Comparison of ENCODE assay signal across 9 cellular contexts in the genomic region with DNA sequence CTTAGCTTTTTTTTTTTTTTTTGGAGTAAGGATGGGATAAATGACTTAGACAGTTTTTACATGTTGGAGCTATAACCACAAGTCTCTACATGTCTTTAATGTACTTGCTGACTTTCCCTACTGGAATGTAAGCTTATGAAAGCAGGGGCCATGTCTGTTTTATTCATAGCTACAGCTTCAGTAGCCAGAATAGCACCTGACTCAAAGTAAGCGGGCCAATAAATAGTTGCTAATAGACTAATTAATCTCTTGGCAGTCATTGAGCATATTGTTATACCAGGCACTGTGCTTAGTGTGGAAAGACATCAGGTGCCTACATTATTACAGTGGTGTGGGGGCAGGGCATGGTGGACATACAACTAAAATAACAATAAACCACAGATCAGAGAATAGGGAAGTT.
A peak's percentile ranks its signal among the peaks of the same experiment; 100 is the strongest.
DNase-seq lines count a peak whose midpoint lies in the region; ATAC-seq and TF ChIP-seq lines count a peak whose summit lies in the region.
"Had no signal": no experiment of that assay in that cellular context is flagged by ENCODE, and none has a peak within 500 bp of the region (broad histone marks: within the 10 kb centered on the region; RNA-seq: fewer than 3 reads in every experiment).

No MANE protein-coding gene starts in this region.

- no peak overlapping the region for H3K4me3 Mint-ChIP-seq in immature natural killer cell

- no peaks in the 10 kb centered on the region for H3K36me3 ChIP-seq in colonic mucosa
- no peaks in the 10 kb centered on the region for H3K36me3 ChIP-seq in kidney epithelial cell (ENCODE audit: control insufficient read depth, insufficient read depth, low read length)
- H3K36me3 ChIP-seq in subcutaneous abdominal adipose tissue (ENCODE audit: control insufficient read depth in 5 of 5, insufficient read depth in 5 of 5, low read length in 5 of 5): no peaks in the 10 kb centered on the region
- H3K36me3 ChIP-seq: pancreas had no signal

- H3K27ac ChIP-seq in colonic mucosa (peak overlapping the region; percentile 49), subcutaneous abdominal adipose tissue (ENCODE audit: low read depth, low read length) (peak overlapping the region; percentile 17)

- no peak overlapping the region for H3K9ac ChIP-seq in colonic mucosa (ENCODE audit: low read depth in 2 of 2, low read length in 2 of 2)
- H3K9ac ChIP-seq in subcutaneous abdominal adipose tissue (ENCODE audit: low read length in 5 of 5): no peak overlapping the region

- no peaks in the 10 kb centered on the region for H3K4me1 ChIP-seq in colonic mucosa
- peaks cover 2 to 16% (median 9%) of the 10 kb centered on the region in 5 donors for H3K4me1 ChIP-seq in subcutaneous abdominal adipose tissue (ENCODE audit: control insufficient read depth in 5 of 5, insufficient read depth in 5 of 5, low read length in 5 of 5)

- H3K4me3 ChIP-seq in colonic mucosa (no peak overlapping the region), kidney epithelial cell (ENCODE audit: low read depth, low read length) (no peak overlapping the region), subcutaneous abdominal adipose tissue (ENCODE audit: low read depth in 1 of 5, low read length in 5 of 5) (no peak overlapping the region)
- H3K4me3 ChIP-seq: pancreas had no signal

- H3K36me3 Mint-ChIP-seq in immature natural killer cell: peaks cover 0 to 7% (median 3%) of the 10 kb centered on the region in 3 donors

- intact Hi-C loops in colonic mucosa (cut with DNase I): no loop called here

- H3K4me1 Mint-ChIP-seq in immature natural killer cell: peaks cover 0 to 16% of the 10 kb centered on the region in 2 donors

- peaks cover 0 to 3% (median 1%) of the 10 kb centered on the region in 3 donors for H3K27me3 Mint-ChIP-seq in immature natural killer cell (ENCODE audit: low read depth in 3 of 3)

- no peak overlapping the region for H3K27ac Mint-ChIP-seq in immature natural killer cell

- DNase-seq in LHCN-M2 (ENCODE audit: low read depth) (peak; percentile 78), colonic mucosa (no peak), kidney epithelial cell (ENCODE audit: low read depth) (peak; percentile 51), immature natural killer cell (no peak), NK-92 (lab: John Stamatoyannopoulos, UW; ENCODE audit: unreplicated experiment) (no peak), mucosa of gallbladder (ENCODE audit: low spot score) (no peak)

- no peaks in the 10 kb centered on the region for H3K9me3 ChIP-seq in colonic mucosa
- no peaks in the 10 kb centered on the region for H3K9me3 ChIP-seq in subcutaneous abdominal adipose tissue (ENCODE audit: control insufficient read depth in 5 of 5, low read length in 5 of 5)
- H3K9me3 ChIP-seq: pancreas had no signal

- H3K27me3 ChIP-seq in colonic mucosa: no peaks in the 10 kb centered on the region
- no peaks in the 10 kb centered on the region for H3K27me3 ChIP-seq in kidney epithelial cell (ENCODE audit: control insufficient read depth, insufficient read depth, low read length)
- no peaks in the 10 kb centered on the region for H3K27me3 ChIP-seq in subcutaneous abdominal adipose tissue (ENCODE audit: control insufficient read depth in 5 of 5, insufficient read depth in 4 of 5, low read length in 5 of 5)
- H3K27me3 ChIP-seq: pancreas had no signal

- H3K9me3 Mint-ChIP-seq in immature natural killer cell: no peaks in the 10 kb centered on the region

- no peak for TF ChIP-seq CTCF in colonic mucosa (IDR thresholded peaks at IDR 0.05)
- no peak for TF ChIP-seq CTCF in kidney epithelial cell (IDR thresholded peaks at IDR 0.05; ENCODE audit: insufficient read depth, low read length, poor library complexity, severe bottlenecking)

- no peak for ATAC-seq in GM18519 (IDR thresholded peaks at IDR 0.05; ENCODE audit: low FRiP score, unreplicated experiment)

Comparison
In these comparisons a context has a peak if more than half of its experiments do, and no peak if none do; other contexts are left out.
1. DNase-seq: peak in LHCN-M2 (single experiment) and kidney epithelial cell (single experiment); none in colonic mucosa (single experiment), immature natural killer cell (0 of 3), NK-92 (single experiment) and mucosa of gallbladder (single experiment).